1 cellular context compared by ENCODE assay signal in the genomic region with DNA sequence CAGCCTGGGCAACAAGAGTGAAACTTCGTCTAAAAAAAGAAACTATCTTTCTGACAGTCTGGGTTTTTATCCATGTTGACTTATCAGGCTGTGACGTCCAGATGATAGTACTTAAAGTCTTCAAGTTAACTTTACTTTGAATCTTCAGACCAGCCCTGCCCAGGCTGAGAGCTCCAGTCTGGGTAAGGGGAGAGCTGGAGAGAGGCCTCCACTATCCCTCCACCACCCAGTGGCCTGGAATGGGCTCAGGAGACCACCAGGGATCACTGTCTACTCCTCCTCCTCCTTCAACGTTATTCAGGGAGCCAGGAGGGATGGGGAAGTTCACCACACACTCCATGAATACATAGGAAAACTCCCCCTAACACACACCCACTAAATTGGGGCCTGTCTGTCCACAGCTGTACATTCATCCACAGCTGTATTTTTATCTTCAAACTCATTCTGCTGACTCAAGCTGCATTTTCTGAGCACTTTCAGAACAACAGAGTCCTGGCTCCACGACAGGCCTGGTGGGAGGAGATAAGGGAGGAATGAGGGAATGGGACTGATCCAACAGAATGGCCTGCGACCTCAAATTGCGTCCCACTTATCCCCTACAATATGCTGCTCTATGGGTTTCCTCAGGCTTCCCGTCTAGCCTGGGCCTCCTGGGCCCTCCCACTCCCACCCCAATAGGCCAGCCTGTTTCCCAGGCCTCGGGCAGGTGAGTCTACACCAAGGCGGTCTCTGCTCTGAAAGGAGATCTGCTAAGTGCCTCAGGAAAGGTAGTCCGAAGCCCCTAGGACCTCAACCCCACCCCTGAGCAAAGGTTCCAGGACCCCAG.
TF ChIP-seq lines count a peak whose summit lies in the region.

No MANE protein-coding gene starts in this region.

TF ChIP-seq in K562, 482 proteins besides CTCF, POLR2A, EP300 and RAD21 (continued from another document and continues in another):
- TF ChIP-seq, protein P1, sequence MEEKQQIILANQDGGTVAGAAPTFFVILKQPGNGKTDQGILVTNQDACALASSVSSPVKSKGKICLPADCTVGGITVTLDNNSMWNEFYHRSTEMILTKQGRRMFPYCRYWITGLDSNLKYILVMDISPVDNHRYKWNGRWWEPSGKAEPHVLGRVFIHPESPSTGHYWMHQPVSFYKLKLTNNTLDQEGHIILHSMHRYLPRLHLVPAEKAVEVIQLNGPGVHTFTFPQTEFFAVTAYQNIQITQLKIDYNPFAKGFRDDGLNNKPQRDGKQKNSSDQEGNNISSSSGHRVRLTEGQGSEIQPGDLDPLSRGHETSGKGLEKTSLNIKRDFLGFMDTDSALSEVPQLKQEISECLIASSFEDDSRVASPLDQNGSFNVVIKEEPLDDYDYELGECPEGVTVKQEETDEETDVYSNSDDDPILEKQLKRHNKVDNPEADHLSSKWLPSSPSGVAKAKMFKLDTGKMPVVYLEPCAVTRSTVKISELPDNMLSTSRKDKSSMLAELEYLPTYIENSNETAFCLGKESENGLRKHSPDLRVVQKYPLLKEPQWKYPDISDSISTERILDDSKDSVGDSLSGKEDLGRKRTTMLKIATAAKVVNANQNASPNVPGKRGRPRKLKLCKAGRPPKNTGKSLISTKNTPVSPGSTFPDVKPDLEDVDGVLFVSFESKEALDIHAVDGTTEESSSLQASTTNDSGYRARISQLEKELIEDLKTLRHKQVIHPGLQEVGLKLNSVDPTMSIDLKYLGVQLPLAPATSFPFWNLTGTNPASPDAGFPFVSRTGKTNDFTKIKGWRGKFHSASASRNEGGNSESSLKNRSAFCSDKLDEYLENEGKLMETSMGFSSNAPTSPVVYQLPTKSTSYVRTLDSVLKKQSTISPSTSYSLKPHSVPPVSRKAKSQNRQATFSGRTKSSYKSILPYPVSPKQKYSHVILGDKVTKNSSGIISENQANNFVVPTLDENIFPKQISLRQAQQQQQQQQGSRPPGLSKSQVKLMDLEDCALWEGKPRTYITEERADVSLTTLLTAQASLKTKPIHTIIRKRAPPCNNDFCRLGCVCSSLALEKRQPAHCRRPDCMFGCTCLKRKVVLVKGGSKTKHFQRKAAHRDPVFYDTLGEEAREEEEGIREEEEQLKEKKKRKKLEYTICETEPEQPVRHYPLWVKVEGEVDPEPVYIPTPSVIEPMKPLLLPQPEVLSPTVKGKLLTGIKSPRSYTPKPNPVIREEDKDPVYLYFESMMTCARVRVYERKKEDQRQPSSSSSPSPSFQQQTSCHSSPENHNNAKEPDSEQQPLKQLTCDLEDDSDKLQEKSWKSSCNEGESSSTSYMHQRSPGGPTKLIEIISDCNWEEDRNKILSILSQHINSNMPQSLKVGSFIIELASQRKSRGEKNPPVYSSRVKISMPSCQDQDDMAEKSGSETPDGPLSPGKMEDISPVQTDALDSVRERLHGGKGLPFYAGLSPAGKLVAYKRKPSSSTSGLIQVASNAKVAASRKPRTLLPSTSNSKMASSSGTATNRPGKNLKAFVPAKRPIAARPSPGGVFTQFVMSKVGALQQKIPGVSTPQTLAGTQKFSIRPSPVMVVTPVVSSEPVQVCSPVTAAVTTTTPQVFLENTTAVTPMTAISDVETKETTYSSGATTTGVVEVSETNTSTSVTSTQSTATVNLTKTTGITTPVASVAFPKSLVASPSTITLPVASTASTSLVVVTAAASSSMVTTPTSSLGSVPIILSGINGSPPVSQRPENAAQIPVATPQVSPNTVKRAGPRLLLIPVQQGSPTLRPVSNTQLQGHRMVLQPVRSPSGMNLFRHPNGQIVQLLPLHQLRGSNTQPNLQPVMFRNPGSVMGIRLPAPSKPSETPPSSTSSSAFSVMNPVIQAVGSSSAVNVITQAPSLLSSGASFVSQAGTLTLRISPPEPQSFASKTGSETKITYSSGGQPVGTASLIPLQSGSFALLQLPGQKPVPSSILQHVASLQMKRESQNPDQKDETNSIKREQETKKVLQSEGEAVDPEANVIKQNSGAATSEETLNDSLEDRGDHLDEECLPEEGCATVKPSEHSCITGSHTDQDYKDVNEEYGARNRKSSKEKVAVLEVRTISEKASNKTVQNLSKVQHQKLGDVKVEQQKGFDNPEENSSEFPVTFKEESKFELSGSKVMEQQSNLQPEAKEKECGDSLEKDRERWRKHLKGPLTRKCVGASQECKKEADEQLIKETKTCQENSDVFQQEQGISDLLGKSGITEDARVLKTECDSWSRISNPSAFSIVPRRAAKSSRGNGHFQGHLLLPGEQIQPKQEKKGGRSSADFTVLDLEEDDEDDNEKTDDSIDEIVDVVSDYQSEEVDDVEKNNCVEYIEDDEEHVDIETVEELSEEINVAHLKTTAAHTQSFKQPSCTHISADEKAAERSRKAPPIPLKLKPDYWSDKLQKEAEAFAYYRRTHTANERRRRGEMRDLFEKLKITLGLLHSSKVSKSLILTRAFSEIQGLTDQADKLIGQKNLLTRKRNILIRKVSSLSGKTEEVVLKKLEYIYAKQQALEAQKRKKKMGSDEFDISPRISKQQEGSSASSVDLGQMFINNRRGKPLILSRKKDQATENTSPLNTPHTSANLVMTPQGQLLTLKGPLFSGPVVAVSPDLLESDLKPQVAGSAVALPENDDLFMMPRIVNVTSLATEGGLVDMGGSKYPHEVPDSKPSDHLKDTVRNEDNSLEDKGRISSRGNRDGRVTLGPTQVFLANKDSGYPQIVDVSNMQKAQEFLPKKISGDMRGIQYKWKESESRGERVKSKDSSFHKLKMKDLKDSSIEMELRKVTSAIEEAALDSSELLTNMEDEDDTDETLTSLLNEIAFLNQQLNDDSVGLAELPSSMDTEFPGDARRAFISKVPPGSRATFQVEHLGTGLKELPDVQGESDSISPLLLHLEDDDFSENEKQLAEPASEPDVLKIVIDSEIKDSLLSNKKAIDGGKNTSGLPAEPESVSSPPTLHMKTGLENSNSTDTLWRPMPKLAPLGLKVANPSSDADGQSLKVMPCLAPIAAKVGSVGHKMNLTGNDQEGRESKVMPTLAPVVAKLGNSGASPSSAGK (IDR thresholded peaks at IDR 0.05): no peak
- TF ChIP-seq ARNT (IDR thresholded peaks at IDR 0.05) (peak; percentile 92 to 96), ZNF644 (tag; IDR thresholded peaks at IDR 0.05; ENCODE audit: low read depth) (peak; percentile 94), U2AF1 (optimal IDR thresholded peaks at IDR 0.05; ENCODE audit: low read depth, low read length) (no peak), TEAD4 (IDR thresholded peaks at IDR 0.05; ENCODE audit: low read length) (peak; percentile 99), TEAD4 (CRISPR knock-in tag; IDR thresholded peaks at IDR 0.05; ENCODE audit: borderline replicate concordance) (0 out of 2 replicates have a peak, but pooled peaks have one; percentile 15), MIER1 (IDR thresholded peaks at IDR 0.05; ENCODE audit: low read depth) (0 out of 2 replicates have a peak, but pooled peaks have one; percentile 15), NFE2 (IDR thresholded peaks at IDR 0.05; ENCODE audit: low read depth) (peak; percentile 97), SMARCC2 (IDR thresholded peaks at IDR 0.05; ENCODE audit: low read depth) (peak; percentile 96), KLF16 (IDR thresholded peaks at IDR 0.05) (peak; percentile 98), TEAD1 (CRISPR knock-in tag; IDR thresholded peaks at IDR 0.05) (peak; percentile 93 to 95), SREBF2 (CRISPR knock-in tag; IDR thresholded peaks at IDR 0.05) (no peak), ASH1L (IDR thresholded peaks at IDR 0.05; ENCODE audit: borderline replicate concordance, low read depth, partially characterized antibody) (no peak), RBM39 (optimal IDR thresholded peaks at IDR 0.05; ENCODE audit: low read depth, low read length) (no peak), MAFK (IDR thresholded peaks at IDR 0.05; ENCODE audit: low read length) (peak; percentile 98), L3MBTL2 (IDR thresholded peaks at IDR 0.05) (peak; percentile 58), ELF4 (CRISPR knock-in tag; IDR thresholded peaks at IDR 0.05) (peak; percentile 77), ZNF316 (IDR thresholded peaks at IDR 0.05) (peak; percentile 100), ZNF282 (CRISPR knock-in tag; IDR thresholded peaks at IDR 0.05) (no peak), NFIC (IDR thresholded peaks at IDR 0.05) (peak; percentile 98), NONO (IDR thresholded peaks at IDR 0.05; ENCODE audit: low read depth in 2 of 2, low read length in 1 of 2) (peak in 1 of 2 experiments; percentile 88; a peak in 2 of 4 replicates), PHF20 (IDR thresholded peaks at IDR 0.05; ENCODE audit: partially characterized antibody) (no peak), TBL1XR1 (IDR thresholded peaks at IDR 0.05; ENCODE audit: low read length in 2 of 2) (peak in 1 of 2 experiments; percentile 97; a peak in 3 of 4 replicates), KLF1 (tag; IDR thresholded peaks at IDR 0.05) (peak; percentile 64; the same call in 1 of the 2 replicates), MYNN (IDR thresholded peaks at IDR 0.05) (peak; percentile 98), MYNN (CRISPR knock-in tag; IDR thresholded peaks at IDR 0.05) (no peak)
- TF ChIP-seq, protein P2, sequence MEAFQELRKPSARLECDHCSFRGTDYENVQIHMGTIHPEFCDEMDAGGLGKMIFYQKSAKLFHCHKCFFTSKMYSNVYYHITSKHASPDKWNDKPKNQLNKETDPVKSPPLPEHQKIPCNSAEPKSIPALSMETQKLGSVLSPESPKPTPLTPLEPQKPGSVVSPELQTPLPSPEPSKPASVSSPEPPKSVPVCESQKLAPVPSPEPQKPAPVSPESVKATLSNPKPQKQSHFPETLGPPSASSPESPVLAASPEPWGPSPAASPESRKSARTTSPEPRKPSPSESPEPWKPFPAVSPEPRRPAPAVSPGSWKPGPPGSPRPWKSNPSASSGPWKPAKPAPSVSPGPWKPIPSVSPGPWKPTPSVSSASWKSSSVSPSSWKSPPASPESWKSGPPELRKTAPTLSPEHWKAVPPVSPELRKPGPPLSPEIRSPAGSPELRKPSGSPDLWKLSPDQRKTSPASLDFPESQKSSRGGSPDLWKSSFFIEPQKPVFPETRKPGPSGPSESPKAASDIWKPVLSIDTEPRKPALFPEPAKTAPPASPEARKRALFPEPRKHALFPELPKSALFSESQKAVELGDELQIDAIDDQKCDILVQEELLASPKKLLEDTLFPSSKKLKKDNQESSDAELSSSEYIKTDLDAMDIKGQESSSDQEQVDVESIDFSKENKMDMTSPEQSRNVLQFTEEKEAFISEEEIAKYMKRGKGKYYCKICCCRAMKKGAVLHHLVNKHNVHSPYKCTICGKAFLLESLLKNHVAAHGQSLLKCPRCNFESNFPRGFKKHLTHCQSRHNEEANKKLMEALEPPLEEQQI (IDR thresholded peaks at IDR 0.05): peak; percentile 71; the same call in 1 of the 2 replicates
- TF ChIP-seq, protein P3, sequence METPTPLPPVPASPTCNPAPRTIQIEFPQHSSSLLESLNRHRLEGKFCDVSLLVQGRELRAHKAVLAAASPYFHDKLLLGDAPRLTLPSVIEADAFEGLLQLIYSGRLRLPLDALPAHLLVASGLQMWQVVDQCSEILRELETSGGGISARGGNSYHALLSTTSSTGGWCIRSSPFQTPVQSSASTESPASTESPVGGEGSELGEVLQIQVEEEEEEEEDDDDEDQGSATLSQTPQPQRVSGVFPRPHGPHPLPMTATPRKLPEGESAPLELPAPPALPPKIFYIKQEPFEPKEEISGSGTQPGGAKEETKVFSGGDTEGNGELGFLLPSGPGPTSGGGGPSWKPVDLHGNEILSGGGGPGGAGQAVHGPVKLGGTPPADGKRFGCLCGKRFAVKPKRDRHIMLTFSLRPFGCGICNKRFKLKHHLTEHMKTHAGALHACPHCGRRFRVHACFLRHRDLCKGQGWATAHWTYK (CRISPR knock-in tag; IDR thresholded peaks at IDR 0.05): peak; percentile 19; the same call in 1 of the 2 replicates
- TF ChIP-seq, protein P4, sequence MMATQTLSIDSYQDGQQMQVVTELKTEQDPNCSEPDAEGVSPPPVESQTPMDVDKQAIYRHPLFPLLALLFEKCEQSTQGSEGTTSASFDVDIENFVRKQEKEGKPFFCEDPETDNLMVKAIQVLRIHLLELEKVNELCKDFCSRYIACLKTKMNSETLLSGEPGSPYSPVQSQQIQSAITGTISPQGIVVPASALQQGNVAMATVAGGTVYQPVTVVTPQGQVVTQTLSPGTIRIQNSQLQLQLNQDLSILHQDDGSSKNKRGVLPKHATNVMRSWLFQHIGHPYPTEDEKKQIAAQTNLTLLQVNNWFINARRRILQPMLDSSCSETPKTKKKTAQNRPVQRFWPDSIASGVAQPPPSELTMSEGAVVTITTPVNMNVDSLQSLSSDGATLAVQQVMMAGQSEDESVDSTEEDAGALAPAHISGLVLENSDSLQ (IDR thresholded peaks at IDR 0.05): peak; percentile 80
- TF ChIP-seq, protein P5, sequence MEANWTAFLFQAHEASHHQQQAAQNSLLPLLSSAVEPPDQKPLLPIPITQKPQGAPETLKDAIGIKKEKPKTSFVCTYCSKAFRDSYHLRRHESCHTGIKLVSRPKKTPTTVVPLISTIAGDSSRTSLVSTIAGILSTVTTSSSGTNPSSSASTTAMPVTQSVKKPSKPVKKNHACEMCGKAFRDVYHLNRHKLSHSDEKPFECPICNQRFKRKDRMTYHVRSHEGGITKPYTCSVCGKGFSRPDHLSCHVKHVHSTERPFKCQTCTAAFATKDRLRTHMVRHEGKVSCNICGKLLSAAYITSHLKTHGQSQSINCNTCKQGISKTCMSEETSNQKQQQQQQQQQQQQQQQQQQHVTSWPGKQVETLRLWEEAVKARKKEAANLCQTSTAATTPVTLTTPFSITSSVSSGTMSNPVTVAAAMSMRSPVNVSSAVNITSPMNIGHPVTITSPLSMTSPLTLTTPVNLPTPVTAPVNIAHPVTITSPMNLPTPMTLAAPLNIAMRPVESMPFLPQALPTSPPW (CRISPR knock-in tag; IDR thresholded peaks at IDR 0.05): peak; percentile 87
- TF ChIP-seq, protein P6, sequence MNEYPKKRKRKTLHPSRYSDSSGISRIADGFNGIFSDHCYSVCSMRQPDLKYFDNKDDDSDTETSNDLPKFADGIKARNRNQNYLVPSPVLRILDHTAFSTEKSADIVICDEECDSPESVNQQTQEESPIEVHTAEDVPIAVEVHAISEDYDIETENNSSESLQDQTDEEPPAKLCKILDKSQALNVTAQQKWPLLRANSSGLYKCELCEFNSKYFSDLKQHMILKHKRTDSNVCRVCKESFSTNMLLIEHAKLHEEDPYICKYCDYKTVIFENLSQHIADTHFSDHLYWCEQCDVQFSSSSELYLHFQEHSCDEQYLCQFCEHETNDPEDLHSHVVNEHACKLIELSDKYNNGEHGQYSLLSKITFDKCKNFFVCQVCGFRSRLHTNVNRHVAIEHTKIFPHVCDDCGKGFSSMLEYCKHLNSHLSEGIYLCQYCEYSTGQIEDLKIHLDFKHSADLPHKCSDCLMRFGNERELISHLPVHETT (CRISPR knock-in tag; conservative IDR thresholded peaks at IDR 0.05 in 1 of 2, IDR thresholded peaks at IDR 0.05 in 1 of 2): peak in 1 of 2 experiments; percentile 92; a peak in 2 of 4 replicates
- TF ChIP-seq, protein P7, sequence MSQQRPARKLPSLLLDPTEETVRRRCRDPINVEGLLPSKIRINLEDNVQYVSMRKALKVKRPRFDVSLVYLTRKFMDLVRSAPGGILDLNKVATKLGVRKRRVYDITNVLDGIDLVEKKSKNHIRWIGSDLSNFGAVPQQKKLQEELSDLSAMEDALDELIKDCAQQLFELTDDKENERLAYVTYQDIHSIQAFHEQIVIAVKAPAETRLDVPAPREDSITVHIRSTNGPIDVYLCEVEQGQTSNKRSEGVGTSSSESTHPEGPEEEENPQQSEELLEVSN (IDR thresholded peaks at IDR 0.05; ENCODE audit: borderline replicate concordance in 1 of 2, extremely low read depth in 1 of 2, insufficient read depth in 1 of 2, insufficient read length in 1 of 2, low read depth in 1 of 2, low read length in 1 of 2, poor library complexity in 1 of 2, severe bottlenecking in 1 of 2): peak in 1 of 2 experiments; percentile 19
